Comparison of ENCODE assay signal across 16 cellular contexts in the genomic region with DNA sequence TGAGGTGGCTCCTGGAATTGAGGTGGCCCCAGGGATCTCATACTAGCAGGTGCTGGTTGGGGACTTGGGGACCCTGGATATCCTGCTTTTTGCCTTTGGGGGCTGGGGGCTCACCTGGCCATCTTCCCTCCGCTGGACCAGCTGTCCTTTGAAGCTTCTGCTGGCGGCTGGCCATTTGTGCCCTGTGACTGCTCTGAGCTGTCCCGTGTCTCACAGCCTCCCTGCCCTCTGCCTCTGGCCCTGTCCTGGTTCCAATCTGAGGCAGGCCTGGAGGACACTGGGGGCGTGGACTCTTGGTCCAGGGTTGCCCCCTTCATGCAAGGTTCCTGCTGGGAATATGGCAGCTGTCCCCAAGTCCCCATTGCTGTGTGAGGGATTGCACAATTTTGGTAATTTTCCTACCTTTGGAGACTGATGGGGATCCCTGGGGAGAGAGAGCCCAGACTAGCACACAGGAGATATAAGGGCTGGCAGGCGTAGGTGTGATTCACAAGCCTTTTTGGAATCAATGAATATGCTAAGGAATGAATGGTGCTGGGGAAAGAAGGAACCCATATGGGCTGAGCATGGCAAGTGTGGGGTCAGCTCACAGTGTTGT. TPM values are rescaled to one million over a fixed set of nuclear protein-coding genes. Genes with fewer than 3 reads are reported as not detected.
DNase-seq lines count a peak whose midpoint lies in the region; ATAC-seq and TF ChIP-seq lines count a peak whose summit lies in the region.
"Had no signal": no experiment of that assay in that cellular context is flagged by ENCODE, and none has a peak within 500 bp of the region (broad histone marks: within the 10 kb centered on the region; RNA-seq: fewer than 3 reads in every experiment).

No MANE protein-coding gene starts in this region.

- peak overlapping the region; percentile 49 for H3K27ac Mint-ChIP-seq in activated naive CD4-positive, alpha-beta T cell treated with anti-CD3 and anti-CD28 coated beads, Interleukin-2, amount 10 ng/mL, durations not matched to agents 7 days and 5 days
- H3K27ac Mint-ChIP-seq in CD8-positive, alpha-beta memory T cell, result peak overlapping the region; percentile 50 to 96 (median 80)
- H3K27ac Mint-ChIP-seq in activated T-helper 17 cell treated with anti-CD3 and anti-CD28 coated beads, Interleukin-2, amount 50 U/mL, for 72 hours, result peak overlapping the region; percentile 34

- no peak for ATAC-seq in activated T-helper 17 cell treated with anti-CD3 and anti-CD28 coated beads, Interleukin-2, amount 50 U/mL, for 72 hours (replicated peaks)
- ATAC-seq in HG03025 (IDR thresholded peaks at IDR 0.05; ENCODE audit: low FRiP score, unreplicated experiment), result no peak
- ATAC-seq: gastrocnemius medialis had no signal

- CTCF ChIA-PET in activated naive CD4-positive, alpha-beta T cell treated with anti-CD3 and anti-CD28 coated beads, Interleukin-2, amount 10 ng/mL, durations not matched to agents 7 days and 5 days (lab: Charles Lee), result interaction anchor here (1.5 kb wide), 1 partner anchor 9 kb away, joined by 3 read pairs; no protein-coding TSS in a partner anchor
- CTCF ChIA-PET in CD8-positive, alpha-beta memory T cell (lab: Charles Lee), result interaction anchor here (0.7 to 8.2 kb wide), 6 partner anchors 11 to 75 kb away, joined by 3 to 48 read pairs (median 3); no protein-coding TSS in a partner anchor

- H3K27ac ChIP-seq in CD8-positive, alpha-beta memory T cell (ENCODE audit: low read depth, low read length), result no peak overlapping the region
- H3K27ac ChIP-seq in neutrophil (peak overlapping the region; percentile 88), esophagus squamous epithelium (no peak overlapping the region)
- H3K27ac ChIP-seq: epithelial cell of prostate, gastrocnemius medialis, HL-60, neural progenitor cell, vagina had no signal

- H3K9me3 ChIP-seq in CD8-positive, alpha-beta memory T cell (ENCODE audit: low read length), result no peaks in the 10 kb centered on the region
- H3K9me3 ChIP-seq in neutrophil, result no peaks in the 10 kb centered on the region
- peaks cover 0 to 4% (median 0%) of the 10 kb centered on the region in 3 donors for H3K9me3 ChIP-seq in esophagus squamous epithelium
- H3K9me3 ChIP-seq: gastrocnemius medialis, vagina had no signal

- 88 to 90% methylated on average over 2 to 3 of the region's 5 CpGs for WGBS in esophagus squamous epithelium, 2 donors

- TF ChIP-seq POLR2A in esophagus squamous epithelium (IDR thresholded peaks at IDR 0.05), result no peak

- peaks cover 26% of the 10 kb centered on the region for H3K36me3 ChIP-seq in CD8-positive, alpha-beta memory T cell (ENCODE audit: insufficient read depth, low read length)
- H3K36me3 ChIP-seq in neutrophil, result peaks cover 36% of the 10 kb centered on the region
- H3K36me3 ChIP-seq in esophagus squamous epithelium, result peaks cover 0 to 37% (median 0%) of the 10 kb centered on the region in 3 donors
- H3K36me3 ChIP-seq: gastrocnemius medialis, neural progenitor cell, vagina had no signal

- intact Hi-C loops in esophagus squamous epithelium (cut with DNase I), result no loop called here

- H3K4me1 ChIP-seq in CD8-positive, alpha-beta memory T cell (ENCODE audit: insufficient read depth, low read length), result peaks cover 56% of the 10 kb centered on the region
- peaks cover 48 to 54% of the 10 kb centered on the region in 2 experiments for H3K4me1 ChIP-seq in neutrophil (ENCODE audit: control insufficient read depth in 1 of 2, insufficient read depth in 1 of 2, low read depth in 1 of 2, low read length in 1 of 2)
- peaks cover 14 to 54% (median 32%) of the 10 kb centered on the region in 3 donors for H3K4me1 ChIP-seq in esophagus squamous epithelium
- H3K4me1 ChIP-seq: neural progenitor cell had no signal

- no peaks in the 10 kb centered on the region for H3K27me3 ChIP-seq in CD8-positive, alpha-beta memory T cell (ENCODE audit: insufficient read depth, low read length, poor library complexity, severe bottlenecking)
- no peaks in the 10 kb centered on the region for H3K27me3 ChIP-seq in neutrophil
- no peaks in the 10 kb centered on the region for H3K27me3 ChIP-seq in esophagus squamous epithelium
- H3K27me3 ChIP-seq: gastrocnemius medialis, neural progenitor cell, vagina had no signal

- no peak for DNase-seq in activated naive CD4-positive, alpha-beta T cell treated with anti-CD3 and anti-CD28 coated beads, Interleukin-2, amount 10 ng/mL, durations not matched to agents 7 days and 5 days
- no peak for DNase-seq in activated naive CD4-positive, alpha-beta T cell treated with Interleukin-2 at 50 U/mL for 16 hours
- DNase-seq in CD8-positive, alpha-beta memory T cell, result no peak
- no peak for DNase-seq in esophagus squamous epithelium (lab: John Stamatoyannopoulos, UW)
- DNase-seq in NCI-H524 treated with DMSO at 0.1 percent for 48 hours (lab: John Stamatoyannopoulos, UW), result no peak
- DNase-seq: activated T-cell treated with anti-CD3 and anti-CD28 coated beads, Interleukin-2, amount 50 U/mL, for 1 hour; gastrocnemius medialis; NCI-H2029 treated with DMSO at 0.1 percent for 48 hours; NCI-H510A treated with DMSO at 0.1 percent for 48 hours had no signal

- peaks cover 61% of the 10 kb centered on the region for H3K4me1 Mint-ChIP-seq in activated naive CD4-positive, alpha-beta T cell treated with anti-CD3 and anti-CD28 coated beads, Interleukin-2, amount 10 ng/mL, durations not matched to agents 7 days and 5 days
- peaks cover 66 to 76% (median 67%) of the 10 kb centered on the region in 3 donors for H3K4me1 Mint-ChIP-seq in CD8-positive, alpha-beta memory T cell
- peaks cover 22% of the 10 kb centered on the region for H3K4me1 Mint-ChIP-seq in activated T-helper 17 cell treated with anti-CD3 and anti-CD28 coated beads, Interleukin-2, amount 50 U/mL, for 72 hours
- H3K4me1 Mint-ChIP-seq: neural progenitor cell had no signal

- H3K4me3 ChIP-seq in CD8-positive, alpha-beta memory T cell (ENCODE audit: low read length), result no peak overlapping the region
- H3K4me3 ChIP-seq in neutrophil (ENCODE audit: low read depth in 1 of 2, low read length in 1 of 2) (no peak overlapping the region), esophagus squamous epithelium (no peak overlapping the region)
- H3K4me3 ChIP-seq: gastrocnemius medialis, neural progenitor cell, vagina had no signal

- POLR2A ChIA-PET in CD8-positive, alpha-beta memory T cell (lab: Charles Lee), result interaction anchor here (0.6 to 4.0 kb wide), 3 partner anchors 12 to 23 kb away, joined by 3 to 24 read pairs (median 4); a partner anchor contains a TSS

- peaks cover 53% of the 10 kb centered on the region for H3K36me3 Mint-ChIP-seq in activated naive CD4-positive, alpha-beta T cell treated with anti-CD3 and anti-CD28 coated beads, Interleukin-2, amount 10 ng/mL, durations not matched to agents 7 days and 5 days
- peaks cover 5 to 49% (median 5%) of the 10 kb centered on the region in 3 donors for H3K36me3 Mint-ChIP-seq in CD8-positive, alpha-beta memory T cell
- peaks cover 70% of the 10 kb centered on the region for H3K36me3 Mint-ChIP-seq in activated T-helper 17 cell treated with anti-CD3 and anti-CD28 coated beads, Interleukin-2, amount 50 U/mL, for 72 hours (ENCODE audit: low read depth)
- H3K36me3 Mint-ChIP-seq: neural progenitor cell had no signal

- TF ChIP-seq CTCF in neutrophil (IDR thresholded peaks at IDR 0.05) (no peak), esophagus squamous epithelium (IDR thresholded peaks at IDR 0.05) (no peak)

- H3K27me3 Mint-ChIP-seq in activated naive CD4-positive, alpha-beta T cell treated with anti-CD3 and anti-CD28 coated beads, Interleukin-2, amount 10 ng/mL, durations not matched to agents 7 days and 5 days, result no peaks in the 10 kb centered on the region
- H3K27me3 Mint-ChIP-seq in CD8-positive, alpha-beta memory T cell, result no peaks in the 10 kb centered on the region
- no peaks in the 10 kb centered on the region for H3K27me3 Mint-ChIP-seq in activated T-helper 17 cell treated with anti-CD3 and anti-CD28 coated beads, Interleukin-2, amount 50 U/mL, for 72 hours

- H3K4me3 Mint-ChIP-seq in activated naive CD4-positive, alpha-beta T cell treated with anti-CD3 and anti-CD28 coated beads, Interleukin-2, amount 10 ng/mL, durations not matched to agents 7 days and 5 days, result no peak overlapping the region
- H3K4me3 Mint-ChIP-seq in CD8-positive, alpha-beta memory T cell, result peak overlapping the region in 5 of 7 donors; percentile 30 to 89 (median 75)
- no peak overlapping the region for H3K4me3 Mint-ChIP-seq in activated T-helper 17 cell treated with anti-CD3 and anti-CD28 coated beads, Interleukin-2, amount 50 U/mL, for 72 hours
- H3K4me3 Mint-ChIP-seq: neural progenitor cell had no signal

- peaks cover 5% of the 10 kb centered on the region for H3K9me3 Mint-ChIP-seq in activated naive CD4-positive, alpha-beta T cell treated with anti-CD3 and anti-CD28 coated beads, Interleukin-2, amount 10 ng/mL, durations not matched to agents 7 days and 5 days
- H3K9me3 Mint-ChIP-seq in CD8-positive, alpha-beta memory T cell, result no peaks in the 10 kb centered on the region
- no peaks in the 10 kb centered on the region for H3K9me3 Mint-ChIP-seq in activated T-helper 17 cell treated with anti-CD3 and anti-CD28 coated beads, Interleukin-2, amount 50 U/mL, for 72 hours

RNA-seq across cellular contexts. Expression of a gene that starts 19.2 kb away (rescaled TPM):
- 10 to 100 TPM; 76.6 to 83.4 TPM for total RNA-seq in CD8-positive, alpha-beta memory T cell
- polyA plus RNA-seq in CD8-positive, alpha-beta memory T cell, result 88.1 TPM
- total RNA-seq in activated T-helper 17 cell treated with anti-CD3 and anti-CD28 coated beads, Interleukin-2, amount 50 U/mL, for 72 hours, result 100 to 1,000 TPM; 156 to 173 TPM
- total RNA-seq in esophagus squamous epithelium, result 10 to 100 TPM; 21.2 to 23.9 (median 23.3) TPM

Comparison
In these comparisons a context has a peak if more than half of its experiments do, and no peak if none do; other contexts are left out.
1. H3K4me3 Mint-ChIP-seq: peak in CD8-positive, alpha-beta memory T cell (5 of 7); none in activated naive CD4-positive, alpha-beta T cell treated with anti-CD3 and anti-CD28 coated beads, Interleukin-2, amount 10 ng/mL, durations not matched to agents 7 days and 5 days (single experiment) and activated T-helper 17 cell treated with anti-CD3 and anti-CD28 coated beads, Interleukin-2, amount 50 U/mL, for 72 hours (single experiment).
2. Peak in every context shown above with its lines, with median percentiles within 50 percentile points of each other: H3K27ac Mint-ChIP-seq.